ENCODE assay signal across 27 cellular contexts in the genomic region with DNA sequence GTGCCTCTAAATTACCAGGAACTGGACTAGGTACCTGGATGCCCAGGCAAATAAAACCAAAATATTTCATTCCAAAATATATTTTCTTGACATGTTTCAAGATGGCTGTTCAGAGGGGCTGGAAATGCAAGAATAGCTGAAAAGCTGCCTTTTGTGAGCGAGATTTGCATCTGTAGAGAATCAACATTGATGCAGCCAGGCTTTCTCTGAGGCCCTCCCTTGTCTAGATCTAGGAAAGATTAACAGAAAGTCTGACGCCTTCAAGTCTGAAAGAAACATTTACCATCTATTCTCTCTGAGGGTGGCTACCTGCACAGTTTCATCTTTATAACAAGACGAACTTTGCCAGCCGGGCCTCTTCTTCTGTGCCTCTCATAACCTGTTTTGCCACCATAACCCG.
DNase-seq lines count a peak whose midpoint lies in the region; TF ChIP-seq lines count a peak whose summit lies in the region.
"Had no signal": no experiment of that assay in that cellular context is flagged by ENCODE, and none has a peak within 500 bp of the region (broad histone marks: within the 10 kb centered on the region; RNA-seq: fewer than 3 reads in every experiment).

No MANE protein-coding gene starts in this region.

- H3K9me3 ChIP-seq in HUES6 (ENCODE audit: control insufficient read depth, insufficient read depth, low read depth, low read length), result peaks cover 13% of the 10 kb centered on the region; the same call in 1 of the 2 replicates
- peaks cover 52% of the 10 kb centered on the region for H3K9me3 ChIP-seq in endodermal cell (ENCODE audit: control insufficient read depth, low read length)

- H3K27ac Mint-ChIP-seq in endodermal cell (peak overlapping the region; percentile 65), mesothelial cell of epicardium (peak overlapping the region; percentile 97), type B pancreatic cell (peak overlapping the region; percentile 83)
- H3K27ac Mint-ChIP-seq: activated CD4-positive, alpha-beta memory T cell treated with anti-CD3 and anti-CD28 coated beads for 36 hours; activated T-helper 2 cell treated with anti-CD3 and anti-CD28 coated beads, Interferon-gamma antibody, Interleukin-2, Interleukin-4, amounts not matched to agents 10 μg/mL and 5 μg/mL and 100 μg/mL, durations not matched to agents 14 hours and 24 hours and 36 hours; memory B cell; stimulated activated naive B cell treated with anti-CD40 and anti-IgM and Interleukin-4, amounts not matched to agents 10 μg/mL and 1 μg/mL and 100 μg/mL, for 72 hours; T-helper 17 cell had no signal

- H3K36me3 Mint-ChIP-seq in endodermal cell (ENCODE audit: low read depth) (peaks cover 6% of the 10 kb centered on the region), mesothelial cell of epicardium (peaks cover 6% of the 10 kb centered on the region), type B pancreatic cell (peaks cover 10% of the 10 kb centered on the region)
- H3K36me3 Mint-ChIP-seq: activated CD4-positive, alpha-beta memory T cell treated with anti-CD3 and anti-CD28 coated beads for 36 hours; memory B cell; stimulated activated naive B cell treated with anti-CD40 and anti-IgM and Interleukin-4, amounts not matched to agents 10 μg/mL and 1 μg/mL and 100 μg/mL, for 72 hours had no signal

- no peaks in the 10 kb centered on the region for H3K27me3 ChIP-seq in HUES6 (ENCODE audit: control insufficient read depth, insufficient read depth, low read length)
- no peaks in the 10 kb centered on the region for H3K27me3 ChIP-seq in endodermal cell (ENCODE audit: control insufficient read depth, insufficient read depth, low read length, poor library complexity, severe bottlenecking)
- H3K27me3 ChIP-seq: breast epithelium, left lung, upper lobe of left lung had no signal

- DNase-seq in endodermal cell, result no peak
- DNase-seq in mesothelial cell of epicardium (ENCODE audit: low spot score in 2 of 2, unreplicated experiment in 2 of 2), result no peak
- no peak for DNase-seq in type B pancreatic cell (ENCODE audit: extremely low spot score, unreplicated experiment)
- DNase-seq in HPDE6-E6E7 (ENCODE audit: extremely low spot score), result no peak
- DNase-seq in anterior cingulate cortex (lab: John Stamatoyannopoulos, UW), result no peak
- no peak for DNase-seq in CD1c-positive myeloid dendritic cell (ENCODE audit: extremely low spot score)
- DNase-seq: activated CD4-positive, alpha-beta memory T cell treated with anti-CD3 and anti-CD28 coated beads for 36 hours; activated CD8-positive, alpha-beta memory T cell treated with anti-CD3 and anti-CD28 coated beads, Interleukin-2, amount 50 U/mL, for 4 hours; activated naive CD4-positive, alpha-beta T cell treated with anti-CD3 and anti-CD28 coated beads, Interleukin-2, amount 50 U/mL, for 16 hours; amniotic stem cell; C1 segment of cervical spinal cord; Kasumi-1; left lung; NCI-H1417; NCI-H2081; NCI-H2227 treated with DMSO at 0.1 percent for 48 hours; NCI-H526; NK-92 treated with Interleukin-12 subunit alpha and Interleukin-12 subunit beta, amount 100 ng/mL, for 24 hours; stimulated activated naive B cell treated with anti-CD40 and anti-IgM and Interleukin-4, amounts not matched to agents 10 μg/mL and 1 μg/mL and 100 μg/mL, for 72 hours; substantia nigra; T-helper 17 cell; upper lobe of left lung had no signal

- H3K4me3 ChIP-seq in HUES6 (ENCODE audit: low read depth, low read length), result no peak overlapping the region
- H3K4me3 ChIP-seq in endodermal cell (ENCODE audit: low read length), result peak overlapping the region; percentile 71
- H3K4me3 ChIP-seq: breast epithelium, left lung, skin epidermis, upper lobe of left lung had no signal

- no peaks in the 10 kb centered on the region for H3K27me3 Mint-ChIP-seq in endodermal cell (ENCODE audit: insufficient read depth)
- no peaks in the 10 kb centered on the region for H3K27me3 Mint-ChIP-seq in mesothelial cell of epicardium (ENCODE audit: low read depth)
- no peaks in the 10 kb centered on the region for H3K27me3 Mint-ChIP-seq in type B pancreatic cell
- H3K27me3 Mint-ChIP-seq: activated CD4-positive, alpha-beta memory T cell treated with anti-CD3 and anti-CD28 coated beads for 36 hours; memory B cell; stimulated activated naive B cell treated with anti-CD40 and anti-IgM and Interleukin-4, amounts not matched to agents 10 μg/mL and 1 μg/mL and 100 μg/mL, for 72 hours had no signal

- H3K36me3 ChIP-seq in HUES6 (ENCODE audit: control insufficient read depth, insufficient read depth, low read length) (no peaks in the 10 kb centered on the region), endodermal cell (ENCODE audit: control insufficient read depth, insufficient read depth, low read length) (no peaks in the 10 kb centered on the region)
- H3K36me3 ChIP-seq: breast epithelium, left lung, upper lobe of left lung had no signal

- H3K9me3 Mint-ChIP-seq in endodermal cell, result peaks cover 20% of the 10 kb centered on the region
- peaks cover 9% of the 10 kb centered on the region for H3K9me3 Mint-ChIP-seq in mesothelial cell of epicardium
- H3K9me3 Mint-ChIP-seq in type B pancreatic cell, result peaks cover 14% of the 10 kb centered on the region

- H3K4me3 Mint-ChIP-seq in endodermal cell (no peak overlapping the region), mesothelial cell of epicardium (no peak overlapping the region), type B pancreatic cell (peak overlapping the region; percentile 23)
- H3K4me3 Mint-ChIP-seq: activated CD4-positive, alpha-beta memory T cell treated with anti-CD3 and anti-CD28 coated beads for 36 hours; memory B cell; stimulated activated naive B cell treated with anti-CD40 and anti-IgM and Interleukin-4, amounts not matched to agents 10 μg/mL and 1 μg/mL and 100 μg/mL, for 72 hours; T-helper 17 cell had no signal

- H3K9ac ChIP-seq in HUES6 (ENCODE audit: low read length) (peak overlapping the region; percentile 43), endodermal cell (ENCODE audit: extremely low read depth, low read length, poor library complexity, severe bottlenecking) (no peak overlapping the region)

- 68 to 86% methylated on average over 4 to 5 of the region's 5 CpGs for WGBS in endodermal cell (ENCODE audit: insufficient coverage in 1 of 2, insufficient read length in 1 of 2), 2 experiments

- H3K27ac ChIP-seq in HUES6 (ENCODE audit: low read depth, low read length), result peak overlapping the region; percentile 76
- H3K27ac ChIP-seq in endodermal cell (ENCODE audit: low read depth, low read length), result peak overlapping the region; percentile 48
- H3K27ac ChIP-seq: breast epithelium, left lung, skin epidermis, upper lobe of left lung had no signal

- no peak for TF ChIP-seq CTCF in endodermal cell (conservative IDR thresholded peaks at IDR 0.05)
- no peak for TF ChIP-seq CTCF in mesothelial cell of epicardium (IDR thresholded peaks at IDR 0.05; ENCODE audit: unreplicated experiment)
- no peak for TF ChIP-seq CTCF in type B pancreatic cell (conservative IDR thresholded peaks at IDR 0.05)

- H3K4me1 ChIP-seq in HUES6 (ENCODE audit: control insufficient read depth, insufficient read depth, low read length) (peaks cover 49% of the 10 kb centered on the region), endodermal cell (ENCODE audit: control insufficient read depth, insufficient read depth, low read length) (peaks cover 15% of the 10 kb centered on the region)
- H3K4me1 ChIP-seq: breast epithelium, left lung, upper lobe of left lung had no signal

- H3K4me1 Mint-ChIP-seq in endodermal cell, result peaks cover 34% of the 10 kb centered on the region
- peaks cover 45% of the 10 kb centered on the region for H3K4me1 Mint-ChIP-seq in mesothelial cell of epicardium
- peaks cover 41% of the 10 kb centered on the region for H3K4me1 Mint-ChIP-seq in type B pancreatic cell (ENCODE audit: unreplicated experiment)
- H3K4me1 Mint-ChIP-seq: memory B cell; stimulated activated naive B cell treated with anti-CD40 and anti-IgM and Interleukin-4, amounts not matched to agents 10 μg/mL and 1 μg/mL and 100 μg/mL, for 72 hours; T-helper 17 cell had no signal
